Comparison of ENCODE assay signal across 8 cellular contexts in genomic region chr2:224284134-224284946, GRCh38.
DNase-seq lines count a peak whose midpoint lies in the region; ATAC-seq and TF ChIP-seq lines count a peak whose summit lies in the region.

No MANE protein-coding gene starts in this region.

- H3K4me3 ChIP-seq in PC-3 (ENCODE audit: low read length): no peak overlapping the region
- no peak overlapping the region for H3K4me3 ChIP-seq in neuronal stem cell (ENCODE audit: low read length in 2 of 2)

- TF ChIP-seq CTCF in PC-3 (conservative IDR thresholded peaks at IDR 0.05; ENCODE audit: low read depth, low read length): peak; percentile 93; the same call in 1 of the 2 replicates

- H3K27ac ChIP-seq in PC-3 (ENCODE audit: low read length): no peak overlapping the region
- H3K27ac ChIP-seq in neuronal stem cell (replicated peaks; ENCODE audit: low read length): no peak overlapping the region

- H2BK15ac ChIP-seq in neuronal stem cell (ENCODE audit: low read length): no peak overlapping the region

- H3K4me2 ChIP-seq in PC-3 (ENCODE audit: low read length): no peak overlapping the region
- H3K4me2 ChIP-seq in neuronal stem cell (ENCODE audit: insufficient read depth, low read length, poor library complexity, severe bottlenecking): no peak overlapping the region

- H3K79me1 ChIP-seq in neuronal stem cell (ENCODE audit: low read depth, low read length): no peaks in the 10 kb centered on the region

- no peak overlapping the region for H3K18ac ChIP-seq in neuronal stem cell (ENCODE audit: low read length)

- no peak overlapping the region for H3K9ac ChIP-seq in PC-3 (ENCODE audit: low read length)
- H3K9ac ChIP-seq in neuronal stem cell (ENCODE audit: low read depth, low read length, poor library complexity): no peak overlapping the region

- ATAC-seq in PC-3 (peak; percentile 77), HG03457 (IDR thresholded peaks at IDR 0.05; ENCODE audit: unreplicated experiment) (no peak)

- no peak for TF ChIP-seq POLR2A in erythroblast (IDR thresholded peaks at IDR 0.05; ENCODE audit: low read length)

- H3K9me3 ChIP-seq in PC-3 (ENCODE audit: low read length): no peaks in the 10 kb centered on the region
- no peaks in the 10 kb centered on the region for H3K9me3 ChIP-seq in neuronal stem cell (replicated peaks in 1 of 2; ENCODE audit: control insufficient read depth in 2 of 2, insufficient read depth in 1 of 2, low read depth in 1 of 2, low read length in 2 of 2)

- BruUV-seq in PC-3 (replicated peaks; lab: Mats Ljungman, UMichigan): no TSS peak

- H2BK120ac ChIP-seq in neuronal stem cell (ENCODE audit: low read depth, low read length): no peak overlapping the region

- no peak overlapping the region for H3K4ac ChIP-seq in neuronal stem cell (ENCODE audit: low read length)

- WGBS in neuronal stem cell (ENCODE audit: extremely low coverage in 2 of 2, insufficient read length in 2 of 2, insufficient replicate concordance in 1 of 2), 2 donors: no CpG with 5 or more reads among the region's 1 CpG

- no peak overlapping the region for H4K8ac ChIP-seq in neuronal stem cell (ENCODE audit: low read depth, low read length)

- no peaks in the 10 kb centered on the region for H4K20me1 ChIP-seq in PC-3 (ENCODE audit: low read length)

- no peak overlapping the region for H4K91ac ChIP-seq in neuronal stem cell (ENCODE audit: low read depth, low read length, poor library complexity)

- H3K4me1 ChIP-seq in PC-3 (ENCODE audit: insufficient read depth, low read length): no peaks in the 10 kb centered on the region
- no peaks in the 10 kb centered on the region for H3K4me1 ChIP-seq in neuronal stem cell (ENCODE audit: control insufficient read depth in 2 of 2, insufficient read depth in 1 of 2, low read depth in 1 of 2, low read length in 2 of 2)

- no peak overlapping the region for H2AFZ ChIP-seq in PC-3 (ENCODE audit: low read length)
- no peak overlapping the region for H2AFZ ChIP-seq in neuronal stem cell (ENCODE audit: low read length)

- peak; percentile 9 to 46 for DNase-seq in activated CD4-positive, alpha-beta T cell treated with anti-CD3 and anti-CD28 coated beads for 4 hours
- no peak for DNase-seq in activated CD4-positive, alpha-beta T cell treated with anti-CD3 and anti-CD28 coated beads, Interleukin-2, amount 50 U/mL, for 48 hours
- peak; percentile 9 for DNase-seq in HEK293T (ENCODE audit: extremely low spot score)
- peak; percentile 73 for DNase-seq in PC-3
- DNase-seq in erythroblast (lab: John Stamatoyannopoulos, UW): peak; percentile 10 to 58
- DNase-seq in neuronal stem cell (ENCODE audit: low spot score): peak; percentile 30
- DNase-seq in mesenteric fat pad (ENCODE audit: low spot score): no peak

- H3K9me2 ChIP-seq in PC-3 (replicated peaks; ENCODE audit: low read length): no peaks in the 10 kb centered on the region

- no peaks in the 10 kb centered on the region for H3K79me2 ChIP-seq in PC-3 (ENCODE audit: low read length)

- CTCF ChIA-PET in HEK293T (lab: Yijun Ruan, JAX): interaction anchor here (0.6 to 3.8 kb wide), 9 partner anchors 10 to 1371 kb away, joined by 3 to 54 read pairs (median 3); partner anchors contain the start of gene SERPINE2
- CTCF ChIA-PET in PC-3 (lab: Charles Lee): interaction anchor here (0.6 to 3.2 kb wide), 15 partner anchors 44 to 585 kb away, joined by 3 to 33 read pairs (median 5); partner anchors contain the start of gene SERPINE2

- H3K14ac ChIP-seq in neuronal stem cell (ENCODE audit: low read length): no peak overlapping the region

- intact Hi-C loops in PC-3 (cut with micrococcal nuclease): loop anchor here (1.0 to 5.0 kb wide), 5 partner anchors 137 to 314 kb away; partner anchors contain the start of gene SERPINE2

- no peak overlapping the region for H2BK5ac ChIP-seq in neuronal stem cell (ENCODE audit: low read length)

- POLR2A ChIA-PET in HEK293T (lab: Yijun Ruan, JAX): no interaction called here
- POLR2A ChIA-PET in PC-3 (lab: Charles Lee; ENCODE audit: unreplicated experiment): no interaction called here

- no peak overlapping the region for H2BK12ac ChIP-seq in neuronal stem cell (ENCODE audit: low read length)

- H3F3A ChIP-seq in PC-3 (ENCODE audit: low read length, unreplicated experiment): no peaks in the 10 kb centered on the region

- H3K23ac ChIP-seq in neuronal stem cell (ENCODE audit: low read depth, low read length, poor library complexity): no peak overlapping the region

- H3K36me3 ChIP-seq in PC-3 (ENCODE audit: low read depth, low read length): no peaks in the 10 kb centered on the region
- H3K36me3 ChIP-seq in neuronal stem cell (replicated peaks in 1 of 2; ENCODE audit: control insufficient read depth in 2 of 2, insufficient read depth in 2 of 2, low read length in 2 of 2): no peaks in the 10 kb centered on the region

- H2AK5ac ChIP-seq in neuronal stem cell (ENCODE audit: low read depth, low read length): no peak overlapping the region

- H3K27me3 ChIP-seq in PC-3 (ENCODE audit: low read length) (no peaks in the 10 kb centered on the region), neuronal stem cell (ENCODE audit: control insufficient read depth in 3 of 3, insufficient read depth in 3 of 3, low read depth in 1 of 3, low read length in 3 of 3) (no peaks in the 10 kb centered on the region)

TF ChIP-seq in HEK293T, 16 proteins besides CTCF, POLR2A, EP300 and RAD21:
- TF ChIP-seq SUZ12 (IDR thresholded peaks at IDR 0.05) (no peak), FOXM1 (IDR thresholded peaks at IDR 0.05; ENCODE audit: borderline replicate concordance) (no peak), NFRKB (IDR thresholded peaks at IDR 0.05) (no peak), BHLHE40 (IDR thresholded peaks at IDR 0.05; ENCODE audit: borderline replicate concordance) (no peak), PKNOX1 (IDR thresholded peaks at IDR 0.05) (no peak), FOXA1 (IDR thresholded peaks at IDR 0.05) (no peak), LEF1 (IDR thresholded peaks at IDR 0.05; ENCODE audit: borderline replicate concordance) (no peak), TARDBP (IDR thresholded peaks at IDR 0.05) (no peak), FOXK2 (IDR thresholded peaks at IDR 0.05) (no peak)

Comparison
In these comparisons a context has a peak if more than half of its experiments do, and no peak if none do; other contexts are left out.
1. DNase-seq: peak in activated CD4-positive, alpha-beta T cell treated with anti-CD3 and anti-CD28 coated beads for 4 hours (2 of 2), HEK293T (single experiment), PC-3 (single experiment), erythroblast (2 of 2) and neuronal stem cell (single experiment); none in activated CD4-positive, alpha-beta T cell treated with anti-CD3 and anti-CD28 coated beads, Interleukin-2, amount 50 U/mL, for 48 hours (0 of 2) and mesenteric fat pad (single experiment).